8 cellular contexts compared by ENCODE assay signal in the genomic region with DNA sequence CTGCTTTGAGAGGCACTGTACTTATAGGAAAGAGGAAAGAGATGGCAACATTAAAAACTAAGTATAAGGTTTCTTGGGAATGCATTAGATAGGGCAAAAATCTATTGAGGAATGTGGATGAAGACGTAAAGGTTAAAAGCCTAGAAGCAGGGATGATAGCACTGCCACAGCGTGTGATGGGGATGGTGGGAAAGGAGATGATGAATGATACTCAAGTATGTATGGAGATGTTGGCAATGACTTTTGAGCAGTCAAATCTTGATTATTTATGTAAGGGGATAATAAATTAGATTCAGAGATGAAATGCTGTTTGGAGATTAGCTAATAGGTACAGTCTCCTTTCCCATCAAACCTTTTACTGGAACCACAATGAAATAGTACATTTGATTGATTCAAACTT.
"Had no signal": no experiment of that assay in that cellular context is flagged by ENCODE, and none has a peak within 500 bp of the region (broad histone marks: within the 10 kb centered on the region; RNA-seq: fewer than 3 reads in every experiment).

No MANE protein-coding gene starts in this region.

- H3K4me3 ChIP-seq: GM23338 had no signal

- H3K4me1 Mint-ChIP-seq: IgD-negative memory B cell had no signal

- H3K27ac ChIP-seq: HL-60 had no signal

- H3K4me3 Mint-ChIP-seq: GM23338, H9, IgD-negative memory B cell had no signal

- H2AFZ ChIP-seq: GM23338 had no signal

- H3K27me3 Mint-ChIP-seq: IgD-negative memory B cell had no signal

- H3K27ac Mint-ChIP-seq: GM23338, H9 had no signal

- DNase-seq: H9, HCEC 1CT had no signal

- ATAC-seq: GM23338, HepG2 had no signal

- H3K4me2 ChIP-seq: GM23338 had no signal

- H3K36me3 Mint-ChIP-seq: IgD-negative memory B cell had no signal

- FAIRE-seq: H1, H54, HepG2 had no signal
